ENCODE assay signal across 8 cellular contexts in genomic region chr1:225318706-225319575, GRCh38.
A peak's percentile ranks its signal among the peaks of the same experiment; 100 is the strongest.
DNase-seq lines count a peak whose midpoint lies in the region; ATAC-seq lines count a peak whose summit lies in the region.

No MANE protein-coding gene starts in this region.

- DNase-seq in NCI-H446 (lab: John Stamatoyannopoulos, UW) (peak; percentile 11 to 50), NCI-H446 treated with DMSO at 0.1 percent for 48 hours (lab: John Stamatoyannopoulos, UW) (no peak), NCI-H345 treated with DMSO at 0.1 percent for 48 hours (lab: John Stamatoyannopoulos, UW; ENCODE audit: unreplicated experiment) (peak; percentile 26), astrocyte of the hippocampus (ENCODE audit: low read depth, low spot score) (peak; percentile 61), iPS-NIHi11 (ENCODE audit: low spot score) (peak; percentile 74), superior temporal gyrus (ENCODE audit: extremely low spot score) (peak; percentile 56)

- ATAC-seq in GM19372 (IDR thresholded peaks at IDR 0.05; ENCODE audit: low read depth, unreplicated experiment), result peak; percentile 85
- ATAC-seq in HG03196 (IDR thresholded peaks at IDR 0.05; ENCODE audit: unreplicated experiment), result peak; percentile 96
